In genomic region chr1:166907763-166908162, GRCh38 we compare ENCODE assay signal across 20 cellular contexts. TPM values are rescaled to one million over a fixed set of nuclear protein-coding genes. Genes with fewer than 3 reads are reported as not detected.
DNase-seq lines count a peak whose midpoint lies in the region; ATAC-seq and TF ChIP-seq lines count a peak whose summit lies in the region.
"Had no signal": no experiment of that assay in that cellular context is flagged by ENCODE, and none has a peak within 500 bp of the region (broad histone marks: within the 10 kb centered on the region; RNA-seq: fewer than 3 reads in every experiment).

No MANE protein-coding gene starts in this region.

- H3F3A ChIP-seq in MM.1S (ENCODE audit: insufficient read depth, low read length), result no peaks in the 10 kb centered on the region

- no peak for TF ChIP-seq CTCF in MM.1S (IDR thresholded peaks at IDR 0.05; ENCODE audit: low read length)
- no peak for TF ChIP-seq CTCF in heart left ventricle (IDR thresholded peaks at IDR 0.05)

- intact Hi-C loops in heart left ventricle (cut with DNase I) (loop anchor here in 4 of 10 donors (2.0 to 10.0 kb wide), 3 partner anchors 149 to 297 kb away; no protein-coding TSS in a partner anchor), left colon (cut with DNase I, micrococcal nuclease) (loop anchor here in 1 of 2 donors (5.0 kb wide), 1 partner anchor 150 kb away; no protein-coding TSS in a partner anchor)

- H3K9me3 ChIP-seq in MM.1S (replicated peaks; ENCODE audit: insufficient read depth, low read length) (no peaks in the 10 kb centered on the region), MG63 (peaks cover 3% of the 10 kb centered on the region), heart left ventricle (peaks cover 0 to 13% (median 0%) of the 10 kb centered on the region in 12 donors)
- H3K9me3 ChIP-seq: BE2C, Peyer's patch, transverse colon had no signal

- H3K9me3 Mint-ChIP-seq in memory B cell, result peaks cover 2% of the 10 kb centered on the region
- H3K9me3 Mint-ChIP-seq: activated CD4-positive, alpha-beta memory T cell treated with anti-CD3 and anti-CD28 coated beads for 36 hours; activated T-cell treated with anti-CD3 and anti-CD28 coated beads, Interleukin-2, amount 50 U/mL, for 4 hours; stimulated activated effector memory CD8-positive, alpha-beta T cell treated with anti-CD3 and anti-CD28 coated beads, Interleukin-12 subunit alpha, Interleukin-12 subunit beta, amount 100 ng/mL, for 72 hours; T-cell had no signal

- peak; percentile 61 for ATAC-seq in GM18867 (IDR thresholded peaks at IDR 0.05; ENCODE audit: unreplicated experiment)
- ATAC-seq in GM21576 (IDR thresholded peaks at IDR 0.05; ENCODE audit: unreplicated experiment), result peak; percentile 58
- peak; percentile 30 for ATAC-seq in memory B cell (ENCODE audit: low read depth)
- ATAC-seq in HG03521 (IDR thresholded peaks at IDR 0.05; ENCODE audit: unreplicated experiment), result no peak
- no peak for ATAC-seq in heart left ventricle
- ATAC-seq in left colon, result no peak
- ATAC-seq: activated naive CD4-positive, alpha-beta T cell treated with anti-CD3 and anti-CD28 coated beads, Interleukin-2, amount 50 U/mL, for 72 hours; activated T-cell treated with anti-CD3 and anti-CD28 coated beads, Interleukin-2, amount 50 U/mL, for 4 hours; stimulated activated effector memory CD8-positive, alpha-beta T cell treated with anti-CD3 and anti-CD28 coated beads, Interleukin-12 subunit alpha, Interleukin-12 subunit beta, amount 100 ng/mL, for 72 hours; T-cell had no signal

- peaks cover 3% of the 10 kb centered on the region for H3K27me3 Mint-ChIP-seq in memory B cell
- H3K27me3 Mint-ChIP-seq: activated CD4-positive, alpha-beta memory T cell treated with anti-CD3 and anti-CD28 coated beads for 36 hours had no signal

- H4K20me1 ChIP-seq in MM.1S (ENCODE audit: insufficient read depth, low read length), result no peaks in the 10 kb centered on the region

- H3K4me1 ChIP-seq in MM.1S (ENCODE audit: low read length) (peaks cover 12% of the 10 kb centered on the region), heart left ventricle (peaks cover 0 to 3% (median 0%) of the 10 kb centered on the region in 12 donors)
- H3K4me1 ChIP-seq: BE2C, Peyer's patch had no signal

- H3K9me2 ChIP-seq in MM.1S (replicated peaks; ENCODE audit: insufficient read depth, low read length), result no peaks in the 10 kb centered on the region

- H3K4me1 Mint-ChIP-seq in memory B cell, result peaks cover 14% of the 10 kb centered on the region

- no peak for TF ChIP-seq POLR2A in heart left ventricle (IDR thresholded peaks at IDR 0.05)

- H3K9ac ChIP-seq in MM.1S (ENCODE audit: low read length), result no peak overlapping the region
- H3K9ac ChIP-seq: neural progenitor cell had no signal

- no peak overlapping the region for H3K4me3 Mint-ChIP-seq in memory B cell
- H3K4me3 Mint-ChIP-seq: activated CD4-positive, alpha-beta memory T cell treated with anti-CD3 and anti-CD28 coated beads for 36 hours; activated T-cell treated with anti-CD3 and anti-CD28 coated beads, Interleukin-2, amount 50 U/mL, for 4 hours; neural progenitor cell; stimulated activated effector memory CD8-positive, alpha-beta T cell treated with anti-CD3 and anti-CD28 coated beads, Interleukin-12 subunit alpha, Interleukin-12 subunit beta, amount 100 ng/mL, for 72 hours; T-cell had no signal

- 70 to 82% (median 73%) methylated on average over 3 of the region's 3 CpGs for WGBS in heart left ventricle, 4 donors

- 0 out of 2 replicates have a peak overlapping the region, but pooled peaks have one; percentile 10 for H3K4me2 ChIP-seq in MM.1S (ENCODE audit: low read depth, low read length)
- H3K4me2 ChIP-seq: neural progenitor cell had no signal

- peak overlapping the region; percentile 56 for H2AFZ ChIP-seq in MM.1S (ENCODE audit: low read length)
- H2AFZ ChIP-seq: neural progenitor cell had no signal

- H3K27ac ChIP-seq in MM.1S (ENCODE audit: low read length) (no peak overlapping the region), heart left ventricle (no peak overlapping the region)
- H3K27ac ChIP-seq: neural progenitor cell, Peyer's patch, transverse colon, WERI-Rb-1 had no signal

- H3K36me3 ChIP-seq in MM.1S (replicated peaks; ENCODE audit: insufficient read depth, low read length), result no peaks in the 10 kb centered on the region
- H3K36me3 ChIP-seq in MG63, result no peaks in the 10 kb centered on the region
- no peaks in the 10 kb centered on the region for H3K36me3 ChIP-seq in heart left ventricle
- H3K36me3 ChIP-seq: BE2C, Peyer's patch, transverse colon, WERI-Rb-1 had no signal

- H3K4me3 ChIP-seq in MM.1S (ENCODE audit: low read length) (no peak overlapping the region), MG63 (no peak overlapping the region), heart left ventricle (no peak overlapping the region)
- H3K4me3 ChIP-seq: neural progenitor cell, Peyer's patch, transverse colon had no signal

- H3K79me2 ChIP-seq in MM.1S (ENCODE audit: low read length), result no peaks in the 10 kb centered on the region

- H3K27ac Mint-ChIP-seq in memory B cell, result no peak overlapping the region
- H3K27ac Mint-ChIP-seq: activated CD4-positive, alpha-beta memory T cell treated with anti-CD3 and anti-CD28 coated beads for 36 hours; activated naive CD4-positive, alpha-beta T cell treated with anti-CD3 and anti-CD28 coated beads, Interleukin-2, amount 50 U/mL, for 72 hours; neural progenitor cell; stimulated activated effector memory CD8-positive, alpha-beta T cell treated with anti-CD3 and anti-CD28 coated beads, Interleukin-12 subunit alpha, Interleukin-12 subunit beta, amount 100 ng/mL, for 72 hours; T-cell had no signal

- H3K36me3 Mint-ChIP-seq in memory B cell, result no peaks in the 10 kb centered on the region
- H3K36me3 Mint-ChIP-seq: activated CD4-positive, alpha-beta memory T cell treated with anti-CD3 and anti-CD28 coated beads for 36 hours; activated naive CD4-positive, alpha-beta T cell treated with anti-CD3 and anti-CD28 coated beads, Interleukin-2, amount 50 U/mL, for 72 hours; stimulated activated effector memory CD8-positive, alpha-beta T cell treated with anti-CD3 and anti-CD28 coated beads, Interleukin-12 subunit alpha, Interleukin-12 subunit beta, amount 100 ng/mL, for 72 hours; T-cell had no signal

- H3K27me3 ChIP-seq in MM.1S (replicated peaks; ENCODE audit: insufficient read depth, low read length) (no peaks in the 10 kb centered on the region), MG63 (no peaks in the 10 kb centered on the region), heart left ventricle (no peaks in the 10 kb centered on the region)
- H3K27me3 ChIP-seq: BE2C, neural progenitor cell, Peyer's patch, transverse colon had no signal

- peak; percentile 47 for DNase-seq in MM.1S
- no peak for DNase-seq in memory B cell (ENCODE audit: low spot score in 2 of 2)
- DNase-seq in MG63, result no peak
- no peak for DNase-seq in heart left ventricle
- DNase-seq in left colon, result no peak
- DNase-seq: activated CD4-positive, alpha-beta memory T cell treated with anti-CD3 and anti-CD28 coated beads for 36 hours; activated T-cell treated with anti-CD3 and anti-CD28 coated beads, Interleukin-2, amount 50 U/mL, for 4 hours; BE2C; kidney glomerular epithelial cell; NCI-H524 treated with DMSO at 0.1 percent for 48 hours; T-cell; transverse colon; WERI-Rb-1 had no signal

RNA-seq across cellular contexts. Expression of gene TADA1, which starts 31.7 kb away (rescaled TPM):
- 19.5 and 28.4 TPM in 2 replicates for total RNA-seq in MG63 (2014; rRNA removed; shearing (Covaris generic); ENCODE audit: low replicate concordance)
- total RNA-seq in heart left ventricle, result 10 to 100 TPM in 3 of 9 donors, 1 to 10 TPM in 6; 7.2 to 10.8 (median 9.3) TPM
- polyA plus RNA-seq in heart left ventricle, result 1 to 10 TPM; 5.6 to 9.4 TPM
- 10 to 100 TPM in 1 of 2 donors, 1 to 10 TPM in 1; 9.5 to 11.6 TPM for total RNA-seq in left colon

Comparison
In these comparisons a context has a peak if more than half of its experiments do, and no peak if none do; other contexts are left out.
1. ATAC-seq: peak in GM18867 (single experiment), GM21576 (single experiment) and memory B cell (single experiment); none in HG03521 (single experiment), heart left ventricle (0 of 4) and left colon (single experiment).